In the genomic region with DNA sequence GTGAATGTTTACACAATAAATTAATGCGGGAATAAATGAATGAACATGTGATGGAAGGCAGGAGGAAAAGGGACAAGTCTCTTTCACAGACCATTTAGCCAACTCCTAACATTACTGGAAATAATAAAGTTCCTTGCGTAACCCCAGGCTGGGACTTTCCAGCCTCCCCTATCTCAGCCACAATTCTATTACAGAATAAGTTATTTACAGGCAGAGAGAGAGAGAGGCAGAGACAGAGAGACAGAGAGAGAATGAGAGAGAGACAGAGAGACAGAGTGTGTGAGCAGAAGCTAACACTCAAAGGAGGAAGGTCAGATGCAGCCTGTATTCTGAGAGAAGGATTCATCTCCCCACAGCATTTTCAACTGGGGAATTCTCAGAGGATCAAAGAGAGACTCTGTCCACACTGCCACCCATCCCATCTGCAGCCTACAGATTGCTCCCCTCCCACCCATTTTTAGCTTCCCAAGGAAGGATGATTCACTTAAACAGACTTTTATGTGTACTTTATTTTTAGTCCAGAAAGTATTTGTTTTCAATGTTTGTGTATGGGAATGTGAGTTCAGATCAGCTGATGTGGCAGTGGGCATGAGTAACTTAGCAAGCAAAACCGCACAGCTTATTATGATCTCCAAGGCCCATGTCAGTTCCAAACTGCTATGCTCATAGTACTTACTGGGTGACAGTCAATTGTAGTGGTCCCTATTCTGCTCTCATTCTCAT, we compare ENCODE assay signal across 1 cellular context.
TF ChIP-seq lines count a peak whose summit lies in the region.

No MANE protein-coding gene starts in this region.

TF ChIP-seq in HepG2, 621 proteins besides CTCF, POLR2A, EP300 and RAD21 (continued from another document):
- TF ChIP-seq IKZF5 (CRISPR knock-in tag; IDR thresholded peaks at IDR 0.05) (no peak), CHD4 (IDR thresholded peaks at IDR 0.05; ENCODE audit: borderline replicate concordance, low read length) (no peak), NCOA2 (CRISPR knock-in tag; IDR thresholded peaks at IDR 0.05) (no peak), ZFP41 (CRISPR knock-in tag; IDR thresholded peaks at IDR 0.05; ENCODE audit: borderline replicate concordance) (no peak), ZNF747 (CRISPR knock-in tag; IDR thresholded peaks at IDR 0.05; ENCODE audit: borderline replicate concordance) (no peak), CEBPB (IDR thresholded peaks at IDR 0.05; ENCODE audit: borderline replicate concordance, low read depth, low read length) (0 out of 2 replicates have a peak, but pooled peaks have one; percentile 18), FOSL2 (CRISPR knock-in tag; IDR thresholded peaks at IDR 0.05) (peak; percentile 57), PCBP1 (IDR thresholded peaks at IDR 0.05; ENCODE audit: borderline replicate concordance, low read depth, low read length) (no peak), TFAP4 (IDR thresholded peaks at IDR 0.05; ENCODE audit: borderline replicate concordance, low read depth) (peak; percentile 57; the same call in 1 of the 2 replicates), SATB2 (CRISPR knock-in tag; IDR thresholded peaks at IDR 0.05) (no peak)
